ENCODE assay signal across 1 cellular context in genomic region chr22:23061471-23062280, GRCh38.
TF ChIP-seq lines count a peak whose summit lies in the region.

No MANE protein-coding gene starts in this region.

TF ChIP-seq in K562, 482 proteins besides CTCF, POLR2A, EP300 and RAD21 (continued from another document):
- TF ChIP-seq, protein P1, sequence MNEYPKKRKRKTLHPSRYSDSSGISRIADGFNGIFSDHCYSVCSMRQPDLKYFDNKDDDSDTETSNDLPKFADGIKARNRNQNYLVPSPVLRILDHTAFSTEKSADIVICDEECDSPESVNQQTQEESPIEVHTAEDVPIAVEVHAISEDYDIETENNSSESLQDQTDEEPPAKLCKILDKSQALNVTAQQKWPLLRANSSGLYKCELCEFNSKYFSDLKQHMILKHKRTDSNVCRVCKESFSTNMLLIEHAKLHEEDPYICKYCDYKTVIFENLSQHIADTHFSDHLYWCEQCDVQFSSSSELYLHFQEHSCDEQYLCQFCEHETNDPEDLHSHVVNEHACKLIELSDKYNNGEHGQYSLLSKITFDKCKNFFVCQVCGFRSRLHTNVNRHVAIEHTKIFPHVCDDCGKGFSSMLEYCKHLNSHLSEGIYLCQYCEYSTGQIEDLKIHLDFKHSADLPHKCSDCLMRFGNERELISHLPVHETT (CRISPR knock-in tag; conservative IDR thresholded peaks at IDR 0.05 in 1 of 2, IDR thresholded peaks at IDR 0.05 in 1 of 2) = 0 out of 4 replicates have a peak, but pooled peaks of 1 of the 2 experiments have one; percentile 40
- TF ChIP-seq, protein P2, sequence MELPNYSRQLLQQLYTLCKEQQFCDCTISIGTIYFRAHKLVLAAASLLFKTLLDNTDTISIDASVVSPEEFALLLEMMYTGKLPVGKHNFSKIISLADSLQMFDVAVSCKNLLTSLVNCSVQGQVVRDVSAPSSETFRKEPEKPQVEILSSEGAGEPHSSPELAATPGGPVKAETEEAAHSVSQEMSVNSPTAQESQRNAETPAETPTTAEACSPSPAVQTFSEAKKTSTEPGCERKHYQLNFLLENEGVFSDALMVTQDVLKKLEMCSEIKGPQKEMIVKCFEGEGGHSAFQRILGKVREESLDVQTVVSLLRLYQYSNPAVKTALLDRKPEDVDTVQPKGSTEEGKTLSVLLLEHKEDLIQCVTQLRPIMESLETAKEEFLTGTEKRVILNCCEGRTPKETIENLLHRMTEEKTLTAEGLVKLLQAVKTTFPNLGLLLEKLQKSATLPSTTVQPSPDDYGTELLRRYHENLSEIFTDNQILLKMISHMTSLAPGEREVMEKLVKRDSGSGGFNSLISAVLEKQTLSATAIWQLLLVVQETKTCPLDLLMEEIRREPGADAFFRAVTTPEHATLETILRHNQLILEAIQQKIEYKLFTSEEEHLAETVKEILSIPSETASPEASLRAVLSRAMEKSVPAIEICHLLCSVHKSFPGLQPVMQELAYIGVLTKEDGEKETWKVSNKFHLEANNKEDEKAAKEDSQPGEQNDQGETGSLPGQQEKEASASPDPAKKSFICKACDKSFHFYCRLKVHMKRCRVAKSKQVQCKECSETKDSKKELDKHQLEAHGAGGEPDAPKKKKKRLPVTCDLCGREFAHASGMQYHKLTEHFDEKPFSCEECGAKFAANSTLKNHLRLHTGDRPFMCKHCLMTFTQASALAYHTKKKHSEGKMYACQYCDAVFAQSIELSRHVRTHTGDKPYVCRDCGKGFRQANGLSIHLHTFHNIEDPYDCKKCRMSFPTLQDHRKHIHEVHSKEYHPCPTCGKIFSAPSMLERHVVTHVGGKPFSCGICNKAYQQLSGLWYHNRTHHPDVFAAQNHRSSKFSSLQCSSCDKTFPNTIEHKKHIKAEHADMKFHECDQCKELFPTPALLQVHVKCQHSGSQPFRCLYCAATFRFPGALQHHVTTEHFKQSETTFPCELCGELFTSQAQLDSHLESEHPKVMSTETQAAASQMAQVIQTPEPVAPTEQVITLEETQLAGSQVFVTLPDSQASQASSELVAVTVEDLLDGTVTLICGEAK (IDR thresholded peaks at IDR 0.05) = no peak
- TF ChIP-seq, protein P2 (CRISPR knock-in tag; IDR thresholded peaks at IDR 0.05) = peak; percentile 42; the same call in 1 of the 2 replicates
- TF ChIP-seq ZC3H4 (CRISPR knock-in tag; IDR thresholded peaks at IDR 0.05; ENCODE audit: borderline replicate concordance) (no peak), HOXB6 (CRISPR knock-in tag; IDR thresholded peaks at IDR 0.05; ENCODE audit: borderline replicate concordance) (no peak), DIDO1 (tag; IDR thresholded peaks at IDR 0.05; ENCODE audit: low read depth) (no peak)
